In genomic region chr1:151827853-151828252, GRCh38 we compare ENCODE assay signal across 24 cellular contexts. TPM values are rescaled to one million over a fixed set of nuclear protein-coding genes. Genes with fewer than 3 reads are reported as not detected.
A peak's percentile ranks its signal among the peaks of the same experiment; 100 is the strongest.
DNase-seq lines count a peak whose midpoint lies in the region; ATAC-seq lines count a peak whose summit lies in the region.
"Had no signal": no experiment of that assay in that cellular context is flagged by ENCODE, and none has a peak within 500 bp of the region (broad histone marks: within the 10 kb centered on the region; RNA-seq: fewer than 3 reads in every experiment).

No MANE protein-coding gene starts in this region.

- peak overlapping the region; percentile 89 for H3K27ac Mint-ChIP-seq in activated naive CD4-positive, alpha-beta T cell treated with anti-CD3 and anti-CD28 coated beads, Interleukin-2, amount 10 ng/mL, durations not matched to agents 7 days and 5 days
- H3K27ac Mint-ChIP-seq in T-cell, result peak overlapping the region; percentile 87 to 88
- H3K27ac Mint-ChIP-seq in central memory CD8-positive, alpha-beta T cell (ENCODE audit: low read depth), result peak overlapping the region; percentile 43
- H3K27ac Mint-ChIP-seq: IgD-negative memory B cell had no signal

- POLR2A ChIA-PET in T-cell (lab: Charles Lee), result interaction anchor here (0.6 kb wide), 2 partner anchors 12 to 13 kb away, joined by 3 to 6 read pairs; no protein-coding TSS in a partner anchor

- no peak for ATAC-seq in T-cell (replicated peaks in 1 of 4)
- ATAC-seq in central memory CD8-positive, alpha-beta T cell (replicated peaks; ENCODE audit: extremely low read depth, poor library complexity, severe bottlenecking), result no peak
- ATAC-seq in HG03025 (IDR thresholded peaks at IDR 0.05; ENCODE audit: low FRiP score, unreplicated experiment), result no peak
- no peak for ATAC-seq in HG02852 (IDR thresholded peaks at IDR 0.05; ENCODE audit: unreplicated experiment)
- ATAC-seq: HCT116, pancreas had no signal

- H3K4me1 Mint-ChIP-seq in activated naive CD4-positive, alpha-beta T cell treated with anti-CD3 and anti-CD28 coated beads, Interleukin-2, amount 10 ng/mL, durations not matched to agents 7 days and 5 days, result peaks cover 57% of the 10 kb centered on the region
- peaks cover 58 to 87% (median 72%) of the 10 kb centered on the region in 3 donors for H3K4me1 Mint-ChIP-seq in T-cell
- H3K4me1 Mint-ChIP-seq in central memory CD8-positive, alpha-beta T cell, result peaks cover 50% of the 10 kb centered on the region

- no peak overlapping the region for H3K4me3 Mint-ChIP-seq in activated naive CD4-positive, alpha-beta T cell treated with anti-CD3 and anti-CD28 coated beads, Interleukin-2, amount 10 ng/mL, durations not matched to agents 7 days and 5 days
- peak overlapping the region; percentile 34 to 80 (median 51) for H3K4me3 Mint-ChIP-seq in T-cell
- H3K4me3 Mint-ChIP-seq in central memory CD8-positive, alpha-beta T cell, result peak overlapping the region; percentile 44

- no peak overlapping the region for H3K4me3 ChIP-seq in skin epidermis
- H3K4me3 ChIP-seq in MG63, result no peak overlapping the region
- H3K4me3 ChIP-seq: pancreas, sigmoid colon had no signal

- peak overlapping the region in 12 of 21 experiments; percentile 7 to 82 (median 44) for H3K27ac ChIP-seq in skin epidermis
- H3K27ac ChIP-seq: pancreas, sigmoid colon had no signal

- H3K36me3 Mint-ChIP-seq in activated naive CD4-positive, alpha-beta T cell treated with anti-CD3 and anti-CD28 coated beads, Interleukin-2, amount 10 ng/mL, durations not matched to agents 7 days and 5 days, result no peaks in the 10 kb centered on the region
- no peaks in the 10 kb centered on the region for H3K36me3 Mint-ChIP-seq in T-cell
- H3K36me3 Mint-ChIP-seq in central memory CD8-positive, alpha-beta T cell (ENCODE audit: insufficient read depth), result peaks cover 11% of the 10 kb centered on the region
- H3K36me3 Mint-ChIP-seq: IgD-negative memory B cell had no signal

- H3K9me3 ChIP-seq in MG63, result no peaks in the 10 kb centered on the region
- H3K9me3 ChIP-seq: Caco-2, pancreas, sigmoid colon had no signal

- CTCF ChIA-PET in activated naive CD4-positive, alpha-beta T cell treated with anti-CD3 and anti-CD28 coated beads, Interleukin-2, amount 10 ng/mL, durations not matched to agents 7 days and 5 days (lab: Charles Lee), result interaction anchor here (0.8 kb wide), 1 partner anchor 12 kb away, joined by 3 read pairs; no protein-coding TSS in a partner anchor
- CTCF ChIA-PET in T-cell (lab: Charles Lee), result interaction anchor here in 1 of 2 donors (0.7 kb wide), 1 partner anchor 10 kb away, joined by 3 read pairs; no protein-coding TSS in a partner anchor

- H3K36me3 ChIP-seq in MG63, result no peaks in the 10 kb centered on the region
- H3K36me3 ChIP-seq: sigmoid colon had no signal

- no peak for DNase-seq in activated naive CD4-positive, alpha-beta T cell treated with anti-CD3 and anti-CD28 coated beads, Interleukin-2, amount 10 ng/mL, durations not matched to agents 7 days and 5 days
- DNase-seq in activated naive CD4-positive, alpha-beta T cell treated with anti-CD3 and anti-CD28 coated beads, Interleukin-2, amount 50 U/mL, for 16 hours, result no peak
- DNase-seq in T-cell, result peak in 1 of 34 experiments; percentile 25
- DNase-seq in central memory CD8-positive, alpha-beta T cell (ENCODE audit: low spot score in 2 of 2), result no peak
- DNase-seq in MG63, result no peak
- DNase-seq: activated CD4-positive, CD25-positive, alpha-beta regulatory T cell treated with anti-CD3 and anti-CD28 coated beads, Interleukin-2, amount 50 U/mL, for 72 hours; Caco-2; head of caudate nucleus; MV-4-11; NCI-H1930; pancreas; SHP77 treated with DMSO at 0.1 percent for 48 hours; sigmoid colon had no signal

- H3K27me3 ChIP-seq in MG63, result no peaks in the 10 kb centered on the region
- H3K27me3 ChIP-seq: pancreas had no signal

- peaks cover 16% of the 10 kb centered on the region for H3K27me3 Mint-ChIP-seq in activated naive CD4-positive, alpha-beta T cell treated with anti-CD3 and anti-CD28 coated beads, Interleukin-2, amount 10 ng/mL, durations not matched to agents 7 days and 5 days
- no peaks in the 10 kb centered on the region for H3K27me3 Mint-ChIP-seq in T-cell
- H3K27me3 Mint-ChIP-seq in central memory CD8-positive, alpha-beta T cell, result no peaks in the 10 kb centered on the region

- no peaks in the 10 kb centered on the region for H3K9me3 Mint-ChIP-seq in activated naive CD4-positive, alpha-beta T cell treated with anti-CD3 and anti-CD28 coated beads, Interleukin-2, amount 10 ng/mL, durations not matched to agents 7 days and 5 days
- H3K9me3 Mint-ChIP-seq in T-cell, result no peaks in the 10 kb centered on the region
- H3K9me3 Mint-ChIP-seq in central memory CD8-positive, alpha-beta T cell, result no peaks in the 10 kb centered on the region
- H3K9me3 Mint-ChIP-seq: IgD-negative memory B cell had no signal

RNA-seq across cellular contexts. Expression of gene RORC, which starts 3.7 kb away (rescaled TPM):
- total RNA-seq in T-cell, result 10 to 100 TPM in 1 of 5 donors, 1 to 10 TPM in 4; 1.5 to 11.6 (median 7.6) TPM
- 0.63 TPM in 1 of 2 replicates, not detected in the other for total RNA-seq in MG63 (2014; rRNA removed; shearing (Covaris generic); ENCODE audit: low replicate concordance)
- total RNA-seq: astrocyte, Caco-2 had no signal

RNA-seq across cellular contexts. Expression of gene C2CD4D, which starts 11.8 kb away (rescaled TPM):
- total RNA-seq in T-cell, result 1 to 10 TPM in 2 of 5 donors, under 1 TPM in 3; 0.26 to 1.1 (median 0.85) TPM
- not detected in 2 replicates for total RNA-seq in MG63 (2014; rRNA removed; shearing (Covaris generic); ENCODE audit: low replicate concordance)
- total RNA-seq: cerebellum, liver, NCI-H460, sigmoid colon, urinary bladder had no signal

RNA-seq across cellular contexts. Expression of gene LINGO4, which starts 22.6 kb away (rescaled TPM):
- total RNA-seq in T-cell, result under 1 TPM in 3 of 5 donors, not detected in 2; 0.25 to 0.40 (median 0.36) TPM
- total RNA-seq in MG63 (2014; rRNA removed; shearing (Covaris generic); ENCODE audit: low replicate concordance), result not detected in 2 replicates
- total RNA-seq: astrocyte; Caco-2; cerebellum; NCI-H460; T-helper 2 cell treated with Interferon-gamma antibody and Interleukin-4, amounts not matched to agents 100 ng/mL and 5 ng/mL, for 36 hours had no signal

RNA-seq across cellular contexts. Expression of gene THEM5, which starts 25.7 kb away (rescaled TPM):
- total RNA-seq in T-cell, result not detected
- not detected in 2 replicates for total RNA-seq in MG63 (2014; rRNA removed; shearing (Covaris generic); ENCODE audit: low replicate concordance)
- total RNA-seq: astrocyte; Caco-2; cerebellum; NCI-H460; sigmoid colon; T-helper 2 cell treated with Interferon-gamma antibody and Interleukin-4, amounts not matched to agents 100 ng/mL and 5 ng/mL, for 36 hours; urinary bladder had no signal

RNA-seq across cellular contexts. Expression of gene TDRKH, which starts 37.6 kb away (rescaled TPM):
- 10 to 100 TPM in 4 of 5 donors, 1 to 10 TPM in 1; 9.6 to 26.3 (median 22.1) TPM for total RNA-seq in T-cell
- 14.1 and 23.5 TPM in 2 replicates for total RNA-seq in MG63 (2014; rRNA removed; shearing (Covaris generic); ENCODE audit: low replicate concordance)
